18 cellular contexts compared by ENCODE assay signal in genomic region chr11:121393855-121394254, GRCh38. TPM values are rescaled to one million over a fixed set of nuclear protein-coding genes. Genes with fewer than 3 reads are reported as not detected.
A peak's percentile ranks its signal among the peaks of the same experiment; 100 is the strongest.
DNase-seq lines count a peak whose midpoint lies in the region; ATAC-seq, FAIRE-seq and TF ChIP-seq lines count a peak whose summit lies in the region.
"Had no signal": no experiment of that assay in that cellular context is flagged by ENCODE, and none has a peak within 500 bp of the region (broad histone marks: within the 10 kb centered on the region; RNA-seq: fewer than 3 reads in every experiment).

No MANE protein-coding gene starts in this region.

- H2AFZ ChIP-seq in HepG2 (ENCODE audit: low read length) (no peak overlapping the region), Karpas-422 (ENCODE audit: low read length) (no peak overlapping the region), GM12878 (ENCODE audit: control insufficient read depth, low read depth, low read length) (no peak overlapping the region)

- no peak overlapping the region for H3K27ac ChIP-seq in HepG2 (ENCODE audit: extremely low read length, insufficient read depth, low read length)
- H3K27ac ChIP-seq in right lobe of liver: no peak overlapping the region
- H3K27ac ChIP-seq in Karpas-422 (ENCODE audit: low read length): peak overlapping the region; percentile 75
- H3K27ac ChIP-seq in GM12878 (ENCODE audit: control insufficient read depth, insufficient read depth): no peak overlapping the region
- H3K27ac ChIP-seq in thyroid gland: no peak overlapping the region

- FAIRE-seq in HepG2 (lab: Jason Lieb, UNC): no peak
- FAIRE-seq in GM12878 (lab: Jason Lieb, UNC): no peak
- FAIRE-seq: A204.1 had no signal

- BruUV-seq in HepG2 (replicated peaks; lab: Mats Ljungman, UMichigan) (no TSS peak), GM12878 (replicated peaks; lab: Mats Ljungman, UMichigan) (no TSS peak)

- SMC1A ChIA-PET in GM12878 (lab: Charles Lee; ENCODE audit: uncharacterized antibody, unreplicated experiment): interaction anchor here (0.6 to 5.5 kb wide), 6 partner anchors 10 to 137 kb away, joined by 3 to 46 read pairs (median 4); no protein-coding TSS in a partner anchor

- H3K9ac ChIP-seq in HepG2 (ENCODE audit: insufficient read depth, low read depth, low read length) (no peak overlapping the region), Karpas-422 (ENCODE audit: low read length) (peak overlapping the region; percentile 20; the same call in 1 of the 2 replicates), GM12878 (ENCODE audit: control insufficient read depth, insufficient read depth, low read length) (no peak overlapping the region)

- TF ChIP-seq RAD21 in HepG2 (CRISPR knock-in tag; IDR thresholded peaks at IDR 0.05) (no peak), GM12878 (IDR thresholded peaks at IDR 0.05; ENCODE audit: insufficient read depth, low read depth, low read length) (no peak)

- H3K79me2 ChIP-seq in HepG2 (ENCODE audit: insufficient read depth, low read length): no peaks in the 10 kb centered on the region
- H3K79me2 ChIP-seq in Karpas-422 (ENCODE audit: low read length): no peaks in the 10 kb centered on the region
- no peaks in the 10 kb centered on the region for H3K79me2 ChIP-seq in GM12878 (ENCODE audit: control insufficient read depth, insufficient read depth, low read length)

- H3K9me2 ChIP-seq in Karpas-422 (replicated peaks; ENCODE audit: insufficient read depth, low read length): no peaks in the 10 kb centered on the region

- POLR2A ChIA-PET in HepG2 (lab: Yijun Ruan, JAX) (no interaction called here), GM12878 (lab: Charles Lee) (interaction anchor here (1.8 kb wide), 1 partner anchor 22 kb away, joined by 4 read pairs; no protein-coding TSS in a partner anchor)

- CTCF ChIA-PET in HepG2 (lab: Yijun Ruan, JAX; ENCODE audit: low intra/inter-chr PET ratio, low total read pairs): no interaction called here
- CTCF ChIA-PET in GM12878 (lab: Yijun Ruan, JAX): interaction anchor here (1.0 to 2.2 kb wide), 3 partner anchors 14 to 261 kb away, joined by 3 to 8 read pairs (median 8); no protein-coding TSS in a partner anchor

- H3K9me3 ChIP-seq in HepG2 (ENCODE audit: low read length) (no peaks in the 10 kb centered on the region), right lobe of liver (no peaks in the 10 kb centered on the region), Karpas-422 (ENCODE audit: low read length) (no peaks in the 10 kb centered on the region), GM12878 (replicated peaks; ENCODE audit: control insufficient read depth, insufficient read depth, low read length) (no peaks in the 10 kb centered on the region), thyroid gland (no peaks in the 10 kb centered on the region)

- no peak overlapping the region for H3K4me3 ChIP-seq in HepG2 (replicated peaks in 1 of 3; ENCODE audit: insufficient read depth in 1 of 3, low read depth in 2 of 3, low read length in 3 of 3)
- no peak overlapping the region for H3K4me3 ChIP-seq in right lobe of liver
- no peak overlapping the region for H3K4me3 ChIP-seq in Karpas-422 (ENCODE audit: low read length)
- no peak overlapping the region for H3K4me3 ChIP-seq in GM12878
- no peak overlapping the region for H3K4me3 ChIP-seq in thyroid gland (replicated peaks in 1 of 3)

- no peak for TF ChIP-seq CTCF in HepG2 (CRISPR knock-in tag; IDR thresholded peaks at IDR 0.05)
- no peak for TF ChIP-seq CTCF in right lobe of liver (IDR thresholded peaks at IDR 0.05)
- TF ChIP-seq CTCF in GM12878 (IDR thresholded peaks at IDR 0.05 in 2 of 3, conservative IDR thresholded peaks at IDR 0.05 in 1 of 3; ENCODE audit: control insufficient read depth in 2 of 3, extremely low read depth in 1 of 3, insufficient read depth in 1 of 3, low read depth in 3 of 3, low read length in 3 of 3): no peak
- TF ChIP-seq CTCF in thyroid gland (IDR thresholded peaks at IDR 0.05): no peak

- H3K36me3 ChIP-seq in HepG2 (replicated peaks in 1 of 2; ENCODE audit: control insufficient read depth in 1 of 2, insufficient read depth in 2 of 2, low read length in 2 of 2): no peaks in the 10 kb centered on the region
- H3K36me3 ChIP-seq in right lobe of liver: no peaks in the 10 kb centered on the region
- H3K36me3 ChIP-seq in Karpas-422 (ENCODE audit: insufficient read depth, low read length): no peaks in the 10 kb centered on the region
- H3K36me3 ChIP-seq in GM12878 (ENCODE audit: control insufficient read depth in 2 of 2, insufficient read depth in 2 of 2, low read length in 1 of 2): no peaks in the 10 kb centered on the region
- H3K36me3 ChIP-seq in thyroid gland: no peaks in the 10 kb centered on the region

- DNase-seq in HepG2 (ENCODE audit: low spot score): peak; percentile 7
- DNase-seq in right lobe of liver: no peak
- no peak for DNase-seq in Karpas-422
- DNase-seq in GM12878 (ENCODE audit: low read depth, low spot score): no peak
- no peak for DNase-seq in thyroid gland
- no peak for DNase-seq in nucleus accumbens (lab: John Stamatoyannopoulos, UW)
- DNase-seq: C1 segment of cervical spinal cord, DMS 273 treated with DMSO at 0.1 percent for 48 hours, NCI-H1048, NCI-H1436 treated with DMSO at 0.1 percent for 48 hours, NCI-H2081, NCI-H510A, NCI-H82 had no signal

- ATAC-seq in HepG2: peak; percentile 49; the same call in 2 of the 3 replicates
- ATAC-seq in right lobe of liver: no peak
- no peak for ATAC-seq in GM12878
- ATAC-seq in HG03442 (IDR thresholded peaks at IDR 0.05; ENCODE audit: unreplicated experiment): no peak
- ATAC-seq: HCT116, Panc1, Right ventricle myocardium inferior had no signal

- H3K27me3 ChIP-seq in HepG2 (ENCODE audit: control insufficient read depth in 1 of 2, insufficient read depth in 2 of 2, low read length in 2 of 2) (peaks cover 0 to 12% of the 10 kb centered on the region in 2 experiments; a peak in 2 of 5 replicates), right lobe of liver (no peaks in the 10 kb centered on the region), Karpas-422 (ENCODE audit: low read length) (no peaks in the 10 kb centered on the region), GM12878 (replicated peaks in 1 of 2; ENCODE audit: control insufficient read depth in 2 of 2, insufficient read depth in 2 of 2, low read length in 1 of 2) (no peaks in the 10 kb centered on the region), thyroid gland (no peaks in the 10 kb centered on the region)

- RAD21 ChIA-PET in GM12878 (lab: Charles Lee; ENCODE audit: unreplicated experiment): interaction anchor here (0.8 kb wide), 1 partner anchor 68 kb away, joined by 3 read pairs; no protein-coding TSS in a partner anchor

- intact Hi-C loops in HepG2 (cut with micrococcal nuclease; ENCODE audit: unreplicated experiment) (no loop called here), right lobe of liver (cut with DNase I) (no loop called here), GM12878 (cut with micrococcal nuclease; ENCODE audit: unreplicated experiment) (no loop called here), thyroid gland (cut with DNase I) (no loop called here)

- H3K4me1 ChIP-seq in HepG2 (ENCODE audit: insufficient read depth, low read length) (peaks cover 20% of the 10 kb centered on the region), right lobe of liver (no peaks in the 10 kb centered on the region), Karpas-422 (ENCODE audit: low read length) (peaks cover 73% of the 10 kb centered on the region), GM12878 (ENCODE audit: control insufficient read depth, insufficient read depth, low read length) (peaks cover 13% of the 10 kb centered on the region), thyroid gland (peaks cover 10 to 15% of the 10 kb centered on the region in 2 donors)

- TF ChIP-seq EP300 in HepG2 (IDR thresholded peaks at IDR 0.05; ENCODE audit: low read depth in 2 of 2, low read length in 2 of 2) (no peak), HepG2 (CRISPR knock-in tag; IDR thresholded peaks at IDR 0.05; ENCODE audit: borderline replicate concordance) (no peak), GM12878 (IDR thresholded peaks at IDR 0.05; ENCODE audit: borderline replicate concordance in 1 of 2, control insufficient read depth in 1 of 2, low read depth in 2 of 2, low read length in 2 of 2) (no peak)

- TF ChIP-seq POLR2A in HepG2 (IDR thresholded peaks at IDR 0.05; ENCODE audit: insufficient read depth in 1 of 2, low read depth in 2 of 2, low read length in 2 of 2) (no peak), right lobe of liver (IDR thresholded peaks at IDR 0.05) (no peak), GM12878 (IDR thresholded peaks at IDR 0.05; ENCODE audit: low read depth, low read length) (no peak), thyroid gland (IDR thresholded peaks at IDR 0.05) (no peak)

- H3K4me2 ChIP-seq in HepG2 (ENCODE audit: low read depth, low read length): peak overlapping the region; percentile 61
- peak overlapping the region; percentile 41 for H3K4me2 ChIP-seq in Karpas-422 (ENCODE audit: low read depth, low read length, poor library complexity, severe bottlenecking)
- H3K4me2 ChIP-seq in GM12878 (ENCODE audit: control insufficient read depth, insufficient read depth): no peak overlapping the region

- H4K20me1 ChIP-seq in HepG2 (ENCODE audit: insufficient read depth, low read length): no peaks in the 10 kb centered on the region
- H4K20me1 ChIP-seq in Karpas-422 (ENCODE audit: insufficient read depth, low read depth, low read length): no peaks in the 10 kb centered on the region
- H4K20me1 ChIP-seq in GM12878 (ENCODE audit: control insufficient read depth, insufficient read depth): no peaks in the 10 kb centered on the region

- in situ Hi-C loops in HepG2 (cut with HindIII; ENCODE audit: extremely low pct_ligation_motif_present, low pct_unique_long_range_greater_than_20kb) (no loop called here), GM12878 (cut with MboI) (no loop called here)

- WGBS in HepG2 (ENCODE audit: low lambda C conversion rate): 36% methylated on average over 4 of the region's 4 CpGs
- 83% methylated on average over 4 of the region's 4 CpGs for WGBS in right lobe of liver (ENCODE audit: insufficient coverage, low coverage, low lambda C conversion rate, missing lambda C conversion rate)
- 71% methylated on average over 4 of the region's 4 CpGs for WGBS in GM12878 (ENCODE audit: insufficient coverage, insufficient replicate concordance, low lambda C conversion rate, missing lambda C conversion rate)
- 85 to 92% methylated on average over 4 of the region's 4 CpGs for WGBS in thyroid gland, 2 donors

RNA-seq across cellular contexts. Expression of gene SORL1, which starts 58.3 kb away (rescaled TPM):
- total RNA-seq in HepG2 (2016; rRNA removed; fragmentation: Illumina TruSeq; extraction: Trizol) (10.5 and 21.3 TPM in 2 replicates), right lobe of liver (100 to 1,000 TPM in 2 of 6 experiments, 10 to 100 TPM in 4; 45.2 to 137 (median 73.8) TPM), GM12878 (2014; rRNA removed) (75.1 and 77.9 TPM in 2 replicates), GM12878 (2014; rRNA removed; fragmentation: Illumina TruSeq; extraction: Trizol) (58.7 and 61.4 TPM in 2 replicates), GM12878 (2021) (99.6 and 107 TPM in 2 replicates), thyroid gland (10 to 100 TPM; 19.6 to 73.8 (median 53.6) TPM)
- total RNA-seq in HepG2 (2016; cell fraction: cytosol; rRNA removed; fragmentation: Illumina TruSeq; extraction: Trizol; ENCODE audit: low read depth): 3.5 and 4.0 TPM in 2 replicates
- 8.7 and 19.9 TPM in 2 replicates for total RNA-seq in HepG2 (2016; cell fraction: insoluble cytoplasmic fraction; rRNA removed; fragmentation: Illumina TruSeq; extraction: Trizol)
- 5.1 and 5.3 TPM in 2 replicates for total RNA-seq in HepG2 (2016; cell fraction: membrane; rRNA removed; fragmentation: Illumina TruSeq; extraction: Trizol)
- total RNA-seq in HepG2 (2016; cell fraction: nucleus; rRNA removed; fragmentation: Illumina TruSeq; extraction: Trizol): 40.2 and 51.2 TPM in 2 replicates
- polyA plus RNA-seq in HepG2 (2011; rRNA removed) (138 and 148 TPM in 2 replicates), GM12878 (2011; rRNA removed) (74.4 and 102 TPM in 2 replicates), GM12878 (2014; fragmentation: Illumina TruSeq; extraction: Trizol) (60.0 and 68.0 TPM in 2 replicates), GM12878 (2014; fragmentation: Nextera tagmentation; extraction: Ambion mirVana) (10 to 100 TPM; 20.2 to 26.0 TPM), GM12878 (2014; rRNA removed) (42.4 and 44.0 TPM in 2 replicates), GM12878 (2016; fragmentation: Nextera tagmentation; extraction: Ambion mirVana) (10 to 100 TPM; 59.9 to 64.7 TPM)
- 139 and 149 TPM in 2 replicates for polyA plus RNA-seq in HepG2 (2011; cell fraction: cytosol; rRNA removed)
- polyA plus RNA-seq in HepG2 (2011; cell fraction: nucleus; rRNA removed): 450 and 556 TPM in 2 replicates
- 91.0 and 166 TPM in 2 replicates for polyA plus RNA-seq in HepG2 (2012)
- 0.50 and 0.54 TPM in 2 replicates for polyA plus RNA-seq in HepG2 (2016; cell fraction: cytosol; fragmentation: Illumina TruSeq; extraction: Trizol; ENCODE audit: low read depth)
- polyA plus RNA-seq in HepG2 (2016; cell fraction: insoluble cytoplasmic fraction; fragmentation: Illumina TruSeq; extraction: Trizol; ENCODE audit: low read depth): 4.0 and 5.0 TPM in 2 replicates
- polyA plus RNA-seq in HepG2 (2016; cell fraction: membrane; fragmentation: Illumina TruSeq; extraction: Trizol; ENCODE audit: low read depth): 1.00 and 1.2 TPM in 2 replicates
- polyA plus RNA-seq in HepG2 (2016; cell fraction: nucleus; fragmentation: Illumina TruSeq; extraction: Trizol; ENCODE audit: insufficient read depth, low read depth): 20.9 and 24.9 TPM in 2 replicates
- polyA minus RNA-seq in HepG2 (2011; rRNA and poly(A)+ RNA removed; ENCODE audit: low replicate concordance): 23.6 and 1,177 TPM in 2 replicates
- 280 and 339 TPM in 2 replicates for polyA minus RNA-seq in HepG2 (2011; cell fraction: cytosol; rRNA and poly(A)+ RNA removed)
- 516 and 542 TPM in 2 replicates for polyA minus RNA-seq in HepG2 (2011; cell fraction: nucleus; rRNA and poly(A)+ RNA removed)
- 197 and 232 TPM in 2 replicates for total RNA-seq in Karpas-422 (2014; rRNA removed; shearing (Covaris generic); ENCODE audit: low replicate concordance)
- 727 and 773 TPM in 2 replicates for total RNA-seq in GM12878 (2013; cell fraction: nucleolus; rRNA removed)
- 41.0 TPM for polyA plus RNA-seq in GM12878 (2011; ENCODE audit: low read depth)
- 126 and 169 TPM in 2 replicates for polyA plus RNA-seq in GM12878 (2011; cell fraction: cytosol; rRNA removed)
- 326 and 357 TPM in 2 replicates for polyA plus RNA-seq in GM12878 (2011; cell fraction: nucleus; rRNA removed)
- 51.9 and 68.0 TPM in 2 replicates for polyA plus RNA-seq in GM12878 (2012)
- 515 and 644 TPM in 2 replicates for polyA minus RNA-seq in GM12878 (2011; rRNA and poly(A)+ RNA removed)
- polyA minus RNA-seq in GM12878 (2011; cell fraction: cytosol; rRNA and poly(A)+ RNA removed): 113 and 121 TPM in 2 replicates
- polyA minus RNA-seq in GM12878 (2011; cell fraction: nucleus; rRNA and poly(A)+ RNA removed): 258 and 338 TPM in 2 replicates

Comparison
In these comparisons a context has a peak if more than half of its experiments do, and no peak if none do; other contexts are left out.
1. Of the 75 proteins assayed by ChIP-seq in both HepG2 and GM12878: peak only in HepG2: none; only in GM12878: EED; in both: none; in neither: 74.